ENCODE assay signal across 1 cellular context in genomic region chr2:143607446-143608110, GRCh38.
TF ChIP-seq lines count a peak whose summit lies in the region.

No MANE protein-coding gene starts in this region.

TF ChIP-seq in H1, 55 proteins besides CTCF, POLR2A, EP300 and RAD21:
- TF ChIP-seq SUZ12 (IDR thresholded peaks at IDR 0.05; ENCODE audit: low read length) (no peak), ASH2L (IDR thresholded peaks at IDR 0.05; ENCODE audit: low read length) (peak; percentile 19), CREB1 (IDR thresholded peaks at IDR 0.05) (peak; percentile 91), ATF3 (IDR thresholded peaks at IDR 0.05; ENCODE audit: insufficient read depth, low read depth, low read length) (no peak), TAF1 (IDR thresholded peaks at IDR 0.05; ENCODE audit: low read depth, low read length) (no peak), NANOG (IDR thresholded peaks at IDR 0.05; ENCODE audit: insufficient read depth, low read depth, low read length, poor library complexity, severe bottlenecking) (no peak), MAX (IDR thresholded peaks at IDR 0.05) (peak; percentile 88), HDAC2 (IDR thresholded peaks at IDR 0.05; ENCODE audit: borderline replicate concordance in 1 of 2, low read depth in 2 of 2, low read length in 2 of 2) (0 out of 4 replicates have a peak, but pooled peaks of 1 of the 2 experiments have one; percentile 34), JUND (IDR thresholded peaks at IDR 0.05; ENCODE audit: low read length) (peak; percentile 74), YY1 (IDR thresholded peaks at IDR 0.05; ENCODE audit: low read depth, low read length) (no peak), POU5F1 (IDR thresholded peaks at IDR 0.05; ENCODE audit: low read depth, low read length) (no peak), TEAD4 (IDR thresholded peaks at IDR 0.05; ENCODE audit: low read depth, low read length) (peak; percentile 67; the same call in 1 of the 2 replicates)
- TF ChIP-seq, protein P1, sequence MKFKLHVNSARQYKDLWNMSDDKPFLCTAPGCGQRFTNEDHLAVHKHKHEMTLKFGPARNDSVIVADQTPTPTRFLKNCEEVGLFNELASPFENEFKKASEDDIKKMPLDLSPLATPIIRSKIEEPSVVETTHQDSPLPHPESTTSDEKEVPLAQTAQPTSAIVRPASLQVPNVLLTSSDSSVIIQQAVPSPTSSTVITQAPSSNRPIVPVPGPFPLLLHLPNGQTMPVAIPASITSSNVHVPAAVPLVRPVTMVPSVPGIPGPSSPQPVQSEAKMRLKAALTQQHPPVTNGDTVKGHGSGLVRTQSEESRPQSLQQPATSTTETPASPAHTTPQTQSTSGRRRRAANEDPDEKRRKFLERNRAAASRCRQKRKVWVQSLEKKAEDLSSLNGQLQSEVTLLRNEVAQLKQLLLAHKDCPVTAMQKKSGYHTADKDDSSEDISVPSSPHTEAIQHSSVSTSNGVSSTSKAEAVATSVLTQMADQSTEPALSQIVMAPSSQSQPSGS (IDR thresholded peaks at IDR 0.05; ENCODE audit: low read length): peak; percentile 87
